ENCODE assay signal across 8 cellular contexts in genomic region chr16:87297918-87298631, GRCh38. TPM values are rescaled to one million over a fixed set of nuclear protein-coding genes. Genes with fewer than 3 reads are reported as not detected.
DNase-seq lines count a peak whose midpoint lies in the region; ATAC-seq and TF ChIP-seq lines count a peak whose summit lies in the region.

No MANE protein-coding gene starts in this region.

- H3K4me3 Mint-ChIP-seq in type B pancreatic cell = no peak overlapping the region

- ATAC-seq in right lobe of liver (peak; percentile 22 to 45 (median 30)), GM18861 (IDR thresholded peaks at IDR 0.05; ENCODE audit: unreplicated experiment) (no peak)
- no peak for ATAC-seq in activated CD4-positive, CD25-positive, alpha-beta regulatory T cell treated with anti-CD3 and anti-CD28 coated beads, Interleukin-2, amount 50 U/mL, for 24 hours

- in situ Hi-C loops in brain microvascular endothelial cell (cut with HindIII; ENCODE audit: low pct_ligation_motif_present, low sequenced_read_pairs) = loop anchor here (25.0 kb wide), 1 partner anchor 736 kb away; the partner anchor contains the start of genes FOXC2 and MTHFSD

- H3K4me1 Mint-ChIP-seq in type B pancreatic cell (ENCODE audit: unreplicated experiment) = peaks cover 4% of the 10 kb centered on the region

- no peaks in the 10 kb centered on the region for H3K27me3 ChIP-seq in brain microvascular endothelial cell (replicated peaks)
- H3K27me3 ChIP-seq in right lobe of liver = no peaks in the 10 kb centered on the region

- DNase-seq in NCI-H1092 (lab: John Stamatoyannopoulos, UW) (peak; percentile 20), NCI-H1092 treated with DMSO at 0.1 percent for 48 hours (lab: John Stamatoyannopoulos, UW) (no peak), RPMI8226 (peak; percentile 32), brain microvascular endothelial cell (no peak), right lobe of liver (peak in 1 of 3 donors; percentile 51), type B pancreatic cell (ENCODE audit: extremely low spot score, unreplicated experiment) (no peak)

- no peaks in the 10 kb centered on the region for H3K9me3 Mint-ChIP-seq in type B pancreatic cell

- peaks cover 3% of the 10 kb centered on the region for H3K27me3 Mint-ChIP-seq in type B pancreatic cell

- H3K9me3 ChIP-seq in right lobe of liver = no peaks in the 10 kb centered on the region

- H3K36me3 Mint-ChIP-seq in type B pancreatic cell = peaks cover 6% of the 10 kb centered on the region

- intact Hi-C loops in right lobe of liver (cut with DNase I) = no loop called here

- H3K4me3 ChIP-seq in brain microvascular endothelial cell (ENCODE audit: low read depth, low read length) = no peak overlapping the region
- no peak overlapping the region for H3K4me3 ChIP-seq in right lobe of liver

- TF ChIP-seq CTCF in brain microvascular endothelial cell (IDR thresholded peaks at IDR 0.05; ENCODE audit: low read depth, low read length, missing control alignments) (peak; percentile 80), right lobe of liver (IDR thresholded peaks at IDR 0.05) (peak; percentile 13 to 54 (median 51)), type B pancreatic cell (conservative IDR thresholded peaks at IDR 0.05) (peak; percentile 81)

- H3K27ac ChIP-seq in brain microvascular endothelial cell (no peak overlapping the region), right lobe of liver (no peak overlapping the region)

- H3K36me3 ChIP-seq in brain microvascular endothelial cell (replicated peaks) (no peaks in the 10 kb centered on the region), right lobe of liver (no peaks in the 10 kb centered on the region)

- TF ChIP-seq POLR2A in right lobe of liver (IDR thresholded peaks at IDR 0.05) = no peak

- 36% methylated on average over 7 of the region's 15 CpGs for WGBS in right lobe of liver (ENCODE audit: insufficient coverage, low coverage, low lambda C conversion rate, missing lambda C conversion rate)

- H3K27ac Mint-ChIP-seq in type B pancreatic cell = no peak overlapping the region

- H3K4me1 ChIP-seq in right lobe of liver = no peaks in the 10 kb centered on the region

RNA-seq across cellular contexts. Expression of gene C16orf95, which starts 19.1 kb away (rescaled TPM):
- total RNA-seq in right lobe of liver (1 to 10 TPM; 1.7 to 5.5 (median 3.9) TPM), type B pancreatic cell (ENCODE audit: low replicate concordance) (3.0 and 6.3 TPM in 2 replicates)

Comparison
In these comparisons a context has a peak if more than half of its experiments do, and no peak if none do; other contexts are left out.
1. DNase-seq: peak in NCI-H1092 (single experiment) and RPMI8226 (single experiment); none in NCI-H1092 treated with DMSO at 0.1 percent for 48 hours (single experiment), brain microvascular endothelial cell (single experiment) and type B pancreatic cell (single experiment).
2. ATAC-seq: peak in right lobe of liver (4 of 4); none in activated CD4-positive, CD25-positive, alpha-beta regulatory T cell treated with anti-CD3 and anti-CD28 coated beads, Interleukin-2, amount 50 U/mL, for 24 hours (0 of 2) and GM18861 (single experiment).
3. Peak in every context shown above with its lines, with median percentiles within 50 percentile points of each other: CTCF ChIP-seq.